Comparison of ENCODE assay signal across 9 cellular contexts in the genomic region with DNA sequence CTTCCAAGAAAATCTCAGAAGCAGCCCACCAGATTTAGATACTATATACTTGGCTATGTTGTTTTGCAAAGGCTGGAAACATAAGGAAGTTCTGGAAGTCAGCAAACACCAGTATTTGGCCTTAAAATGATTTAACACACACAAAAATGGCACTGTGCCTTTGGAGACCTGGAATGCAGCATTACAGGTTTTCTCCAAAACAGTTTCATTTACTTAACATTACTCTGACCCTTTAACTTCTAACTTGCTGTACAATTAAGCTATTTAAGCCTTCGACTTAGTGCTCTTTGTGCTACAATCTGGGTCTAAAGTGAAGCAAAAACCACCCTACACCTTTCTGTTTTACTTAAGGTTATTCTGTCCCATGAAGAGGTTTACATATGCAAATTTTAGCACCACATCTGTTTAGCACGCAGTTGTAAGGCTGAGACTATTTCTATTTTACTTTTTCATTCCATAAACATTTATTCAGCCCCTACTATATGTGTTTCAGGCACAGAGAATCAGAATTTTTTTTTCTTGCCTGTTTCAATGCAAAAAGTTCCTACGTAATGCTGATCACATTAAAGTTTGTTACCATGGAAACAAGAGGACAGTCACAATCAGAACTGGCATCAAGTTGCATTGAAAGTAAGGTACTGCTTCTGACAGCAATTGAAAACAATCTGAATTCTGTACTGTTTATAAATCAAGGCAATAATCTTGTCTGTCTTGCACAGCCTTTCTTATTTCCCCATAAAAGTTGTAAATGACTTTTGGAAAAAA.
DNase-seq lines count a peak whose midpoint lies in the region; ATAC-seq, FAIRE-seq and TF ChIP-seq lines count a peak whose summit lies in the region.
"Had no signal": no experiment of that assay in that cellular context is flagged by ENCODE, and none has a peak within 500 bp of the region (broad histone marks: within the 10 kb centered on the region; RNA-seq: fewer than 3 reads in every experiment).

No MANE protein-coding gene starts in this region.

- H3K9ac ChIP-seq in astrocyte (ENCODE audit: low read length) (no peak overlapping the region), MM.1S (ENCODE audit: low read length) (no peak overlapping the region)

- H3K9me2 ChIP-seq in MM.1S (replicated peaks; ENCODE audit: insufficient read depth, low read length), result no peaks in the 10 kb centered on the region

- H3K4me3 Mint-ChIP-seq in astrocyte (ENCODE audit: unreplicated experiment), result no peak overlapping the region
- peak overlapping the region; percentile 50 for H3K4me3 Mint-ChIP-seq in memory B cell

- H3K27me3 Mint-ChIP-seq in astrocyte (ENCODE audit: low read depth, unreplicated experiment) (no peaks in the 10 kb centered on the region), memory B cell (no peaks in the 10 kb centered on the region)

- H3K4me2 ChIP-seq in astrocyte (ENCODE audit: low read length), result no peak overlapping the region
- no peak overlapping the region for H3K4me2 ChIP-seq in MM.1S (ENCODE audit: low read depth, low read length)

- no peak overlapping the region for H2AFZ ChIP-seq in astrocyte (ENCODE audit: low read depth, low read length)
- no peak overlapping the region for H2AFZ ChIP-seq in MM.1S (ENCODE audit: low read length)

- H3K9me3 ChIP-seq in astrocyte (ENCODE audit: insufficient read depth, low read depth, low read length) (no peaks in the 10 kb centered on the region), MM.1S (replicated peaks; ENCODE audit: insufficient read depth, low read length) (no peaks in the 10 kb centered on the region)

- peak overlapping the region; percentile 66 for H3K27ac Mint-ChIP-seq in astrocyte (ENCODE audit: unreplicated experiment)
- peak overlapping the region; percentile 99 for H3K27ac Mint-ChIP-seq in memory B cell

- H4K20me1 ChIP-seq in astrocyte (ENCODE audit: insufficient read depth, low read length) (peaks cover 5% of the 10 kb centered on the region), MM.1S (ENCODE audit: insufficient read depth, low read length) (no peaks in the 10 kb centered on the region)

- no peaks in the 10 kb centered on the region for H3K36me3 ChIP-seq in astrocyte (ENCODE audit: insufficient read depth, low read length)
- no peaks in the 10 kb centered on the region; the same call in 1 of the 2 replicates for H3K36me3 ChIP-seq in MM.1S (replicated peaks; ENCODE audit: insufficient read depth, low read length)

- H3K27ac ChIP-seq in astrocyte (ENCODE audit: low read depth, low read length), result no peak overlapping the region
- no peak overlapping the region for H3K27ac ChIP-seq in MM.1S (ENCODE audit: low read length)

- H3K27me3 ChIP-seq in astrocyte (ENCODE audit: insufficient read depth, low read length), result no peaks in the 10 kb centered on the region
- no peaks in the 10 kb centered on the region for H3K27me3 ChIP-seq in MM.1S (replicated peaks; ENCODE audit: insufficient read depth, low read length)

- DNase-seq in GM18507 (ENCODE audit: extremely low spot score, insufficient read length, low read depth), result no peak
- DNase-seq in astrocyte (ENCODE audit: low read depth), result peak; percentile 52
- peak in 1 of 2 donors; percentile 29 for DNase-seq in memory B cell (ENCODE audit: low spot score in 2 of 2)
- DNase-seq in MM.1S, result no peak
- no peak for DNase-seq in AG08395 (ENCODE audit: low spot score)
- no peak for DNase-seq in stimulated activated CD4-positive, alpha-beta T cell treated with anti-CD3 and anti-CD28 coated beads, Interleukin-4, amount 100 ng/mL, for 4 hours
- no peak for DNase-seq in HuH-7 (ENCODE audit: low spot score)

- no peak for TF ChIP-seq CTCF in astrocyte (IDR thresholded peaks at IDR 0.05; ENCODE audit: insufficient read depth, low read depth, low read length)
- no peak for TF ChIP-seq CTCF in MM.1S (IDR thresholded peaks at IDR 0.05; ENCODE audit: low read length)

- FAIRE-seq in GM18507 (lab: Jason Lieb, UNC) (peak; percentile 71), astrocyte (lab: Jason Lieb, UNC) (no peak)

- peaks cover 42% of the 10 kb centered on the region for H3K79me2 ChIP-seq in astrocyte (ENCODE audit: insufficient read depth, low read length)
- peaks cover 32% of the 10 kb centered on the region for H3K79me2 ChIP-seq in MM.1S (ENCODE audit: low read length)

- H3K9me3 Mint-ChIP-seq in astrocyte (ENCODE audit: unreplicated experiment) (peaks cover 2% of the 10 kb centered on the region), memory B cell (peaks cover 4% of the 10 kb centered on the region)

- H3K4me3 ChIP-seq in astrocyte (ENCODE audit: insufficient read depth, low read depth, low read length) (no peak overlapping the region), MM.1S (ENCODE audit: low read length) (no peak overlapping the region)

- ATAC-seq in HG02870 (IDR thresholded peaks at IDR 0.05; ENCODE audit: unreplicated experiment) (peak; percentile 69), memory B cell (ENCODE audit: low read depth) (peak; percentile 86)
- ATAC-seq: Panc1 had no signal

- H3K4me1 ChIP-seq in astrocyte (ENCODE audit: insufficient read depth, low read length) (peaks cover under 1% of the 10 kb centered on the region), MM.1S (ENCODE audit: low read length) (peaks cover 16% of the 10 kb centered on the region; the same call in 1 of the 2 replicates)

- peaks cover 12% of the 10 kb centered on the region for H3K36me3 Mint-ChIP-seq in astrocyte (ENCODE audit: low read depth, unreplicated experiment)
- H3K36me3 Mint-ChIP-seq in memory B cell, result peaks cover 27% of the 10 kb centered on the region

- H3K4me1 Mint-ChIP-seq in astrocyte (ENCODE audit: low read depth, unreplicated experiment) (peaks cover 23% of the 10 kb centered on the region), memory B cell (peaks cover 15% of the 10 kb centered on the region)

- peaks cover 7% of the 10 kb centered on the region for H3F3A ChIP-seq in MM.1S (ENCODE audit: insufficient read depth, low read length)
